10 cellular contexts compared by ENCODE assay signal in the genomic region with DNA sequence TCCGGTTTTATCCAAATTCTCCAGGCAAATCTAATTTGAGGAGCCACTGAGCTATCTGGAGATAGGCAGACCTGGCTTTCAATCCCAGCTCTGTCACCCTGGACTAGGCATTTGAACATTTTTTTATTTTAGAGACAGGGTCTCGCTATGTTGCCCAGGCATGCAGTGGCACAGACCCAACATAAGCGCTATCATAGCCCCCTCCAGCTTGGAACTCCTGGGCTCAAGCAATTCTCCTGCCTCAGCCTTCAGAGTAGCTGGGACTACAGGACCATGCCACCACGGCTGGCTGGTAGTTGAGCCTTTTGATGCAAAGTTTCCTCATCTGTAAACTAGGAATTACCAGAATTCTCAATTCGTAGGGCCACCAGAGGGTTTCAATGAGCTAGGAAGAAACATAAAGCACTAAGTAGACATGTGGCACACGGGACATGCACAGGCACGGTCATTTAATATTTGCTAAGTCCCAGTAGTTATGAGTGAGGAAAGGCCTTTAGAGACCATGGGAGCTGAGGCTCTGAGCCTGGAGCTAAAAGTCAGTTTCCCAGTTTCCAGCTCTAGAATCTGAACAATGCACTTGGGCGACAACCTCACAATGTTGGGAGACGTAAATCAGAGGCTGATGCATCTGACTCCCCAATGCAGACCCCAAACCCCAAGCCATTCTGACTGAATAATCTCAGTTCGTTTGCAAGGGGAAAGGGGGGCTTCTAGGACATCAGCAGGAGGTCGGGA. TPM values are rescaled to one million over a fixed set of nuclear protein-coding genes. Genes with fewer than 3 reads are reported as not detected.
DNase-seq lines count a peak whose midpoint lies in the region; ATAC-seq and TF ChIP-seq lines count a peak whose summit lies in the region.
"Had no signal": no experiment of that assay in that cellular context is flagged by ENCODE, and none has a peak within 500 bp of the region (broad histone marks: within the 10 kb centered on the region; RNA-seq: fewer than 3 reads in every experiment).

No MANE protein-coding gene starts in this region.

- no CpG with 5 or more reads among the region's 11 CpGs for WGBS in neuronal stem cell (ENCODE audit: extremely low coverage in 2 of 2, insufficient read length in 2 of 2, insufficient replicate concordance in 1 of 2), 2 donors

- no peaks in the 10 kb centered on the region for H3K9me2 ChIP-seq in PC-9 (ENCODE audit: insufficient read depth)

- H3K9me3 ChIP-seq in CD4-positive, alpha-beta T cell (ENCODE audit: control insufficient read depth, low read length), result no peaks in the 10 kb centered on the region
- no peaks in the 10 kb centered on the region for H3K9me3 ChIP-seq in PC-9 (ENCODE audit: insufficient read depth, low read depth)
- peaks cover 0 to 2% of the 10 kb centered on the region in 2 donors for H3K9me3 ChIP-seq in neuronal stem cell (replicated peaks in 1 of 2; ENCODE audit: control insufficient read depth in 2 of 2, insufficient read depth in 1 of 2, low read depth in 1 of 2, low read length in 2 of 2)

- H2AK5ac ChIP-seq in neuronal stem cell (ENCODE audit: low read depth, low read length), result no peak overlapping the region

- TF ChIP-seq CTCF in CD4-positive, alpha-beta T cell (IDR thresholded peaks at IDR 0.05), result no peak
- no peak for TF ChIP-seq CTCF in PC-9 (conservative IDR thresholded peaks at IDR 0.05)
- no peak for TF ChIP-seq CTCF in epithelial cell of proximal tubule (conservative IDR thresholded peaks at IDR 0.05; ENCODE audit: low read depth, low read length)

- TSS peak; percentile 13 for BruUV-seq in PC-9 (replicated peaks; lab: Mats Ljungman, UMichigan)

- ATAC-seq in CD4-positive, alpha-beta T cell (ENCODE audit: poor library complexity), result no peak
- ATAC-seq in esophagus mucosa, result no peak

- no peak overlapping the region for H3K27ac ChIP-seq in CD4-positive, alpha-beta T cell (ENCODE audit: low read depth, low read length)
- no peak overlapping the region; the same call in 1 of the 2 replicates for H3K27ac ChIP-seq in PC-9
- H3K27ac ChIP-seq in neuronal stem cell (replicated peaks; ENCODE audit: low read length), result no peak overlapping the region

- H3K79me2 ChIP-seq in PC-9 (ENCODE audit: low read depth), result peaks cover 51% of the 10 kb centered on the region

- H3K4ac ChIP-seq in neuronal stem cell (ENCODE audit: low read length), result no peak overlapping the region

- H3K23ac ChIP-seq in neuronal stem cell (ENCODE audit: low read depth, low read length, poor library complexity), result no peak overlapping the region

- no peak overlapping the region for H2BK5ac ChIP-seq in neuronal stem cell (ENCODE audit: low read length)

- intact Hi-C loops in CD4-positive, alpha-beta T cell (cut with DNase I, micrococcal nuclease), result loop anchor here (2.0 to 5.0 kb wide), 3 partner anchors 23 to 103 kb away; a partner anchor contains a TSS
- intact Hi-C loops in PC-9 (cut with micrococcal nuclease; ENCODE audit: unreplicated experiment), result loop anchor here (2.0 to 5.0 kb wide), 2 partner anchors 41 to 83 kb away; a partner anchor contains a TSS

- H3K9ac ChIP-seq in neuronal stem cell (ENCODE audit: low read depth, low read length, poor library complexity), result peak overlapping the region; percentile 90

- H4K8ac ChIP-seq in neuronal stem cell (ENCODE audit: low read depth, low read length), result no peak overlapping the region

- H3K14ac ChIP-seq in neuronal stem cell (ENCODE audit: low read length), result no peak overlapping the region

- no peak overlapping the region for H2BK15ac ChIP-seq in neuronal stem cell (ENCODE audit: low read length)

- peaks cover 23% of the 10 kb centered on the region for H4K20me1 ChIP-seq in PC-9 (ENCODE audit: insufficient read depth)

- no peaks in the 10 kb centered on the region for H3K27me3 Mint-ChIP-seq in CD4-positive, alpha-beta T cell

- H2BK12ac ChIP-seq in neuronal stem cell (ENCODE audit: low read length), result no peak overlapping the region

- H3F3A ChIP-seq in PC-9 (ENCODE audit: insufficient read depth, low read depth), result peaks cover 61% of the 10 kb centered on the region

- H3K4me1 Mint-ChIP-seq in CD4-positive, alpha-beta T cell (ENCODE audit: low read depth), result peaks cover 40% of the 10 kb centered on the region

- H4K91ac ChIP-seq in neuronal stem cell (ENCODE audit: low read depth, low read length, poor library complexity), result no peak overlapping the region

- H3K27me3 ChIP-seq in CD4-positive, alpha-beta T cell (ENCODE audit: control insufficient read depth, insufficient read depth, low read length), result no peaks in the 10 kb centered on the region
- H3K27me3 ChIP-seq in PC-9 (ENCODE audit: insufficient read depth, low read depth) (no peaks in the 10 kb centered on the region), neuronal stem cell (ENCODE audit: control insufficient read depth in 3 of 3, insufficient read depth in 3 of 3, low read depth in 1 of 3, low read length in 3 of 3) (no peaks in the 10 kb centered on the region)

- peak overlapping the region; percentile 98 for H3K4me3 Mint-ChIP-seq in CD4-positive, alpha-beta T cell

- peak overlapping the region; percentile 78 for H3K4me3 ChIP-seq in PC-9
- peak overlapping the region; percentile 78 for H3K4me3 ChIP-seq in epithelial cell of proximal tubule (ENCODE audit: low read depth, low read length)
- peak overlapping the region; percentile 79 to 97 for H3K4me3 ChIP-seq in neuronal stem cell (ENCODE audit: low read length in 2 of 2)

- peak overlapping the region; percentile 99 for H3K4me2 ChIP-seq in PC-9
- H3K4me2 ChIP-seq in neuronal stem cell (ENCODE audit: insufficient read depth, low read length, poor library complexity, severe bottlenecking), result peak overlapping the region; percentile 98

- POLR2A ChIA-PET in CD4-positive, alpha-beta T cell (lab: Charles Lee), result interaction anchor here (1.1 to 5.4 kb wide), 5 partner anchors 12 to 136 kb away, joined by 5 to 88 read pairs (median 11); a partner anchor contains a TSS
- POLR2A ChIA-PET in PC-9 (lab: Charles Lee; ENCODE audit: unreplicated experiment), result interaction anchor here (0.7 kb wide), 1 partner anchor 24 kb away, joined by 5 read pairs; no protein-coding TSS in a partner anchor

- CTCF ChIA-PET in CD4-positive, alpha-beta T cell (lab: Charles Lee), result interaction anchor here (3.2 kb wide), 1 partner anchor 92 kb away, joined by 16 read pairs; no protein-coding TSS in a partner anchor
- CTCF ChIA-PET in PC-9 (lab: Charles Lee), result interaction anchor here (0.6 kb wide), 1 partner anchor 17 kb away, joined by 3 read pairs; no protein-coding TSS in a partner anchor

- no peak for DNase-seq in CD4-positive, alpha-beta T cell
- DNase-seq in PC-9 (no peak), epithelial cell of proximal tubule (ENCODE audit: low read depth) (no peak), neuronal stem cell (ENCODE audit: low spot score) (no peak), NCI-H526 (lab: John Stamatoyannopoulos, UW) (no peak), SKM-1 (lab: John Stamatoyannopoulos, UW; ENCODE audit: unreplicated experiment) (no peak), NCI-H128 (lab: John Stamatoyannopoulos, UW; ENCODE audit: unreplicated experiment) (no peak)
- DNase-seq: SIG-M5 had no signal

- H3K36me3 ChIP-seq in PC-9 (ENCODE audit: low read depth) (0 out of 2 replicates have a peak, but pooled peaks cover 4% of the 10 kb centered on the region), neuronal stem cell (replicated peaks in 1 of 2; ENCODE audit: control insufficient read depth in 2 of 2, insufficient read depth in 2 of 2, low read length in 2 of 2) (peaks cover 32 to 56% of the 10 kb centered on the region in 2 donors)

- no peak overlapping the region for H2BK120ac ChIP-seq in neuronal stem cell (ENCODE audit: low read depth, low read length)

- H3K4me1 ChIP-seq in PC-9 (replicated peaks; ENCODE audit: insufficient read depth), result peaks cover 20% of the 10 kb centered on the region
- H3K4me1 ChIP-seq in neuronal stem cell (ENCODE audit: control insufficient read depth in 2 of 2, insufficient read depth in 1 of 2, low read depth in 1 of 2, low read length in 2 of 2), result peaks cover 8 to 11% of the 10 kb centered on the region in 2 donors

- no peak overlapping the region for H3K18ac ChIP-seq in neuronal stem cell (ENCODE audit: low read length)

- H3K79me1 ChIP-seq in neuronal stem cell (ENCODE audit: low read depth, low read length), result peaks cover 16% of the 10 kb centered on the region

- peak overlapping the region; percentile 100 for H3K27ac Mint-ChIP-seq in CD4-positive, alpha-beta T cell

- H2AFZ ChIP-seq in PC-9, result no peak overlapping the region
- no peak overlapping the region for H2AFZ ChIP-seq in neuronal stem cell (ENCODE audit: low read length)

- H3K9me3 Mint-ChIP-seq in CD4-positive, alpha-beta T cell, result no peaks in the 10 kb centered on the region

- H3K36me3 Mint-ChIP-seq in CD4-positive, alpha-beta T cell (ENCODE audit: low read depth), result peaks cover 54% of the 10 kb centered on the region

RNA-seq across cellular contexts. Expression of a gene that starts 1.1 kb away (rescaled TPM):
- 100 to 1,000 TPM; 102 to 103 TPM for total RNA-seq in CD4-positive, alpha-beta T cell
- total RNA-seq in PC-9 (2021) (259 and 401 TPM in 2 replicates), epithelial cell of proximal tubule (276 and 311 TPM in 2 replicates), esophagus mucosa (310 TPM)
- polyA plus RNA-seq in neuronal stem cell (2013, experiment 1 of 2), result 177 TPM
- 174 TPM for polyA plus RNA-seq in neuronal stem cell (2013, experiment 2 of 2)

RNA-seq across cellular contexts. Expression of a gene that starts 11.4 kb away (rescaled TPM):
- total RNA-seq in CD4-positive, alpha-beta T cell, result not detected
- total RNA-seq in PC-9 (2021) (0.23 and 0.33 TPM in 2 replicates), epithelial cell of proximal tubule (not detected in 2 replicates), esophagus mucosa (not detected)
- 2.3 TPM for polyA plus RNA-seq in neuronal stem cell (2013, experiment 1 of 2)
- polyA plus RNA-seq in neuronal stem cell (2013, experiment 2 of 2), result 2.2 TPM
- total RNA-seq: lung microvascular endothelial cell had no signal

RNA-seq across cellular contexts. Expression of a gene that starts 22.3 kb away (rescaled TPM):
- not detected for total RNA-seq in CD4-positive, alpha-beta T cell
- not detected in 2 replicates for total RNA-seq in PC-9 (2021)
- total RNA-seq in epithelial cell of proximal tubule, result not detected in 2 replicates
- not detected for polyA plus RNA-seq in neuronal stem cell (2013, experiment 1 of 2)
- polyA plus RNA-seq in neuronal stem cell (2013, experiment 2 of 2), result not detected
- total RNA-seq in esophagus mucosa, result not detected
- total RNA-seq: lung microvascular endothelial cell had no signal

RNA-seq across cellular contexts. Expression of a gene that starts 23.5 kb away (rescaled TPM):
- 1,000 to 10,000 TPM; 1,187 to 1,199 TPM for total RNA-seq in CD4-positive, alpha-beta T cell
- total RNA-seq in PC-9 (2021) (679 and 746 TPM in 2 replicates), epithelial cell of proximal tubule (82.6 and 91.6 TPM in 2 replicates), esophagus mucosa (280 TPM)
- 516 TPM for polyA plus RNA-seq in neuronal stem cell (2013, experiment 1 of 2)
- polyA plus RNA-seq in neuronal stem cell (2013, experiment 2 of 2), result 512 TPM

RNA-seq across cellular contexts. Expression of a gene that starts 41.1 kb away (rescaled TPM):
- total RNA-seq in CD4-positive, alpha-beta T cell, result not detected
- total RNA-seq in PC-9 (2021) (61.2 and 77.4 TPM in 2 replicates), epithelial cell of proximal tubule (0.87 and 4.6 TPM in 2 replicates), esophagus mucosa (6.9 TPM)
- not detected for polyA plus RNA-seq in neuronal stem cell (2013, experiment 1 of 2)
- polyA plus RNA-seq in neuronal stem cell (2013, experiment 2 of 2), result not detected
